8 cellular contexts compared by ENCODE assay signal in genomic region chr22:29621761-29622526, GRCh38. TPM values are rescaled to one million over a fixed set of nuclear protein-coding genes. Genes with fewer than 3 reads are reported as not detected.
A peak's percentile ranks its signal among the peaks of the same experiment; 100 is the strongest.
DNase-seq lines count a peak whose midpoint lies in the region; ATAC-seq lines count a peak whose summit lies in the region.

No MANE protein-coding gene starts in this region.

- DNase-seq in Daoy (ENCODE audit: low read depth) = peak; percentile 92
- peak; percentile 77 for DNase-seq in NCI-H226
- DNase-seq in dedifferentiated amniotic fluid mesenchymal stem cell (ENCODE audit: extremely low spot score) = peak; percentile 97
- DNase-seq in non-pigmented ciliary epithelial cell (ENCODE audit: low read depth) = peak; percentile 98
- DNase-seq in NCI-H526 treated with DMSO at 0.1 percent for 48 hours (lab: John Stamatoyannopoulos, UW) = no peak
- no peak for DNase-seq in stimulated activated CD4-positive, alpha-beta T cell treated with anti-CD3 and anti-CD28 coated beads, Interleukin-2, amount 100 ng/mL, for 24 hours
- DNase-seq in cerebellar nuclear complex (lab: John Stamatoyannopoulos, UW) = no peak

- no peak for ATAC-seq in GM21786 (IDR thresholded peaks at IDR 0.05; ENCODE audit: unreplicated experiment)

RNA-seq across cellular contexts. Expression of gene NF2, which starts 18.5 kb away (rescaled TPM):
- total RNA-seq in Daoy (2014; rRNA removed; shearing (Covaris generic)) = 88.3 and 113 TPM in 2 replicates

RNA-seq across cellular contexts. Expression of gene NIPSNAP1, which starts 41.0 kb away (rescaled TPM):
- 56.9 and 57.9 TPM in 2 replicates for total RNA-seq in Daoy (2014; rRNA removed; shearing (Covaris generic))

Comparison
In these comparisons a context has a peak if more than half of its experiments do, and no peak if none do; other contexts are left out.
1. DNase-seq: peak in Daoy (single experiment), NCI-H226 (single experiment), dedifferentiated amniotic fluid mesenchymal stem cell (single experiment) and non-pigmented ciliary epithelial cell (single experiment); none in NCI-H526 treated with DMSO at 0.1 percent for 48 hours (single experiment), stimulated activated CD4-positive, alpha-beta T cell treated with anti-CD3 and anti-CD28 coated beads, Interleukin-2, amount 100 ng/mL, for 24 hours (0 of 2) and cerebellar nuclear complex (0 of 2).